In the genomic region with DNA sequence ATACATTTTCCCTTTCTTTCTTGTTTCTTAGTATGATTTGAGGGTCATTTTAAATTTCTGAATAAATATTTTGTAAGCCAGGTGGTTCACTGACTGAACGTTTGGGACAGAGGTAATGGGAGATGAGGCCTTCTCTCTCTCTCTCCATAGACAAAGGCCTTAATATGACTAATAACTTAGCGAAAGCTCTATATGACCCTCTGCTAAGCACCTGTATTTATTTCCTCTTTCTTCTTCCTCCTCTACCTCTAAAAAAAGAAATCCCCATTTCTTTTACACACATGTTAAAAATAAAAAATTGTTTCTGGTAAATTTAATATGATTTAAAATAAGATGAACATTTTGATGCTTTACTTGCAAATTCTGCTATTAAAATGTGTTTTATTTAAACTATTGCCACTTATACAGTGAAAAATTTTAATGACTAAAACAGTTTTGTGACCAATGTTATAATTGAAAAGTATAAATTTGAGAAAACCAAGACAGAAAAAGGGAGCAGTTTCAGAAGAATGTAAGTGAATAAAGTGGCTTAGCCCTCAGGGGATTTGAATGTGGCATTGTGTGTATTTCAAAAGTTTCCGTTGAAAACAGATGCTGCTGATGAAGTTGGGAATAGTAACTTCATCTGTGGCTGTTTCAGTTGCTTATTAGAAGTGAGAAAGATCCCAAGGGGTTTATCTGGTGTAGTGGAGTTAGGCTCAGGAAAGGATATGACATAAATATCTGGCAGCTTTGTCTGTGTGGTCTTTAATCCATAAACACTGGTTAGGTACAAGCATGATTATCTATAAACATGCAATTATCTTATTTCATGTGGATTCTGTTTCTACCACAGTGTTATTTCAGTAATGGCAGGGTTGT, we compare ENCODE assay signal across 1 cellular context.
TF ChIP-seq lines count a peak whose summit lies in the region.

No MANE protein-coding gene starts in this region.

TF ChIP-seq in SK-N-SH treated with all-trans-retinoic acid at 6 μM for 48 hours, 23 proteins besides CTCF, POLR2A, EP300 and RAD21 (continued from another document):
- TF ChIP-seq, protein P1, sequence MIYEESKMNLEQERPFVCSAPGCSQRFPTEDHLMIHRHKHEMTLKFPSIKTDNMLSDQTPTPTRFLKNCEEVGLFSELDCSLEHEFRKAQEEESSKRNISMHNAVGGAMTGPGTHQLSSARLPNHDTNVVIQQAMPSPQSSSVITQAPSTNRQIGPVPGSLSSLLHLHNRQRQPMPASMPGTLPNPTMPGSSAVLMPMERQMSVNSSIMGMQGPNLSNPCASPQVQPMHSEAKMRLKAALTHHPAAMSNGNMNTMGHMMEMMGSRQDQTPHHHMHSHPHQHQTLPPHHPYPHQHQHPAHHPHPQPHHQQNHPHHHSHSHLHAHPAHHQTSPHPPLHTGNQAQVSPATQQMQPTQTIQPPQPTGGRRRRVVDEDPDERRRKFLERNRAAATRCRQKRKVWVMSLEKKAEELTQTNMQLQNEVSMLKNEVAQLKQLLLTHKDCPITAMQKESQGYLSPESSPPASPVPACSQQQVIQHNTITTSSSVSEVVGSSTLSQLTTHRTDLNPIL (CRISPR knock-in tag; IDR thresholded peaks at IDR 0.05; ENCODE audit: low read depth): no peak
- TF ChIP-seq, protein P2, sequence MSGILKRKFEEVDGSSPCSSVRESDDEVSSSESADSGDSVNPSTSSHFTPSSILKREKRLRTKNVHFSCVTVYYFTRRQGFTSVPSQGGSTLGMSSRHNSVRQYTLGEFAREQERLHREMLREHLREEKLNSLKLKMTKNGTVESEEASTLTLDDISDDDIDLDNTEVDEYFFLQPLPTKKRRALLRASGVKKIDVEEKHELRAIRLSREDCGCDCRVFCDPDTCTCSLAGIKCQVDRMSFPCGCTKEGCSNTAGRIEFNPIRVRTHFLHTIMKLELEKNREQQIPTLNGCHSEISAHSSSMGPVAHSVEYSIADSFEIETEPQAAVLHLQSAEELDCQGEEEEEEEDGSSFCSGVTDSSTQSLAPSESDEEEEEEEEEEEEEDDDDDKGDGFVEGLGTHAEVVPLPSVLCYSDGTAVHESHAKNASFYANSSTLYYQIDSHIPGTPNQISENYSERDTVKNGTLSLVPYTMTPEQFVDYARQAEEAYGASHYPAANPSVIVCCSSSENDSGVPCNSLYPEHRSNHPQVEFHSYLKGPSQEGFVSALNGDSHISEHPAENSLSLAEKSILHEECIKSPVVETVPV (CRISPR knock-in tag; IDR thresholded peaks at IDR 0.05): no peak
- no peak for TF ChIP-seq CSDC2 (CRISPR knock-in tag; IDR thresholded peaks at IDR 0.05)
- TF ChIP-seq PPARA (CRISPR knock-in tag; IDR thresholded peaks at IDR 0.05; ENCODE audit: borderline replicate concordance): no peak
